8 cellular contexts compared by ENCODE assay signal in the genomic region with DNA sequence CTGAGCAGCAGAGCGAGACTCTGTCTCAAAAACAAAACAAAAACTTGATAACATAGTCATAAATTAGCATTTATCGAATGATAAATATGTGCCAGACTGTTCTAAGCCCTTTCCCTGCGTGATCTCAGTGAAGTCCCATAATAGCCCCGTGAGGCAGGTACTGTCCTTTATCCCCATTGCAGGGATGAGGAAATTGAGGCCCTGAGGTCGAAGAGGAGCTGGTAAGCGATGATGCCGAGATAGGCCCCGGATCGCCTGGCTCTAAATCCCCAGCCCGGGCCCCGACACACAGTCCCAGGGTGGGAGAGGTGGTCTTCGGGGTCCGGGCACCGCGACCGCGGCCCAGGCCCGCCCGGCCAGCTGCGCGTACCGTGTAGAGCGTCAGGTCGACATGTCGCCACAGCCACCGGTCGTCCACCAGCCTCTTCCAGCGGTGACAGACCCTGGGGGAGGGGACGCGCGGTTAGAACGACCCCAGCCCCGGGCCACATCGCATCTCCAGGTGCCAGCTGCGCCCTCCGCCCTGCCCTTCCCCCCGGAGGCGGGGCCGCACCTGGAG. TPM values are rescaled to one million over a fixed set of nuclear protein-coding genes. Genes with fewer than 3 reads are reported as not detected.
DNase-seq lines count a peak whose midpoint lies in the region; ATAC-seq, FAIRE-seq and TF ChIP-seq lines count a peak whose summit lies in the region.

No MANE protein-coding gene starts in this region.

- ATAC-seq in HG02759 (IDR thresholded peaks at IDR 0.05; ENCODE audit: unreplicated experiment) (peak; percentile 1), HG03159 (IDR thresholded peaks at IDR 0.05; ENCODE audit: unreplicated experiment) (no peak)
- ATAC-seq in activated CD8-positive, alpha-beta T cell treated with anti-CD3 and anti-CD28 coated beads for 36 hours = no peak
- no peak for ATAC-seq in stimulated activated memory B cell treated with anti-CD40 and anti-IgM and Interleukin-4, amounts not matched to agents 10 μg/mL and 1 μg/mL and 100 μg/mL, for 72 hours

- 6% methylated on average over 38 of the region's 39 CpGs for WGBS in hepatocyte (ENCODE audit: low lambda C conversion rate, missing lambda C conversion rate)

- H3K4me2 ChIP-seq in hepatocyte = peak overlapping the region; percentile 91

- H3K4me3 ChIP-seq in hepatocyte = peak overlapping the region; percentile 50

- H3K4me1 Mint-ChIP-seq in activated CD8-positive, alpha-beta T cell treated with anti-CD3 and anti-CD28 coated beads for 36 hours (ENCODE audit: low read depth) = peaks cover 24% of the 10 kb centered on the region
- peaks cover 13% of the 10 kb centered on the region for H3K4me1 Mint-ChIP-seq in stimulated activated memory B cell treated with anti-CD40 and anti-IgM and Interleukin-4, amounts not matched to agents 10 μg/mL and 1 μg/mL and 100 μg/mL, for 72 hours

- peaks cover 4% of the 10 kb centered on the region for H3K9me3 Mint-ChIP-seq in activated CD8-positive, alpha-beta T cell treated with anti-CD3 and anti-CD28 coated beads for 36 hours
- H3K9me3 Mint-ChIP-seq in stimulated activated memory B cell treated with anti-CD40 and anti-IgM and Interleukin-4, amounts not matched to agents 10 μg/mL and 1 μg/mL and 100 μg/mL, for 72 hours = no peaks in the 10 kb centered on the region

- TF ChIP-seq CTCF in activated CD8-positive, alpha-beta T cell treated with anti-CD3 and anti-CD28 coated beads for 36 hours (IDR thresholded peaks at IDR 0.05) = no peak
- no peak for TF ChIP-seq CTCF in hepatocyte (IDR thresholded peaks at IDR 0.05; ENCODE audit: poor library complexity)

- H3K27me3 ChIP-seq in hepatocyte = no peaks in the 10 kb centered on the region

- no peaks in the 10 kb centered on the region for H3K4me1 ChIP-seq in hepatocyte (ENCODE audit: insufficient read depth)

- POLR2A ChIA-PET in activated CD8-positive, alpha-beta T cell treated with anti-CD3 and anti-CD28 coated beads for 36 hours (lab: Charles Lee) = interaction anchor here (0.6 to 1.9 kb wide), 7 partner anchors 9 to 51 kb away, joined by 3 to 5 read pairs (median 5); a partner anchor contains a TSS

- no peaks in the 10 kb centered on the region for H3K9me2 ChIP-seq in hepatocyte (replicated peaks; ENCODE audit: insufficient read depth)

- peaks cover 50% of the 10 kb centered on the region for H3K79me2 ChIP-seq in hepatocyte

- peaks cover 29% of the 10 kb centered on the region for H3K36me3 Mint-ChIP-seq in activated CD8-positive, alpha-beta T cell treated with anti-CD3 and anti-CD28 coated beads for 36 hours (ENCODE audit: low read depth)
- H3K36me3 Mint-ChIP-seq in stimulated activated memory B cell treated with anti-CD40 and anti-IgM and Interleukin-4, amounts not matched to agents 10 μg/mL and 1 μg/mL and 100 μg/mL, for 72 hours = peaks cover 33% of the 10 kb centered on the region

- H3K4me3 Mint-ChIP-seq in activated CD8-positive, alpha-beta T cell treated with anti-CD3 and anti-CD28 coated beads for 36 hours = peak overlapping the region; percentile 92
- peak overlapping the region; percentile 86 for H3K4me3 Mint-ChIP-seq in stimulated activated memory B cell treated with anti-CD40 and anti-IgM and Interleukin-4, amounts not matched to agents 10 μg/mL and 1 μg/mL and 100 μg/mL, for 72 hours

- peak overlapping the region; percentile 95 for H3K27ac Mint-ChIP-seq in activated CD8-positive, alpha-beta T cell treated with anti-CD3 and anti-CD28 coated beads for 36 hours
- peak overlapping the region; percentile 82 for H3K27ac Mint-ChIP-seq in stimulated activated memory B cell treated with anti-CD40 and anti-IgM and Interleukin-4, amounts not matched to agents 10 μg/mL and 1 μg/mL and 100 μg/mL, for 72 hours

- intact Hi-C loops in activated CD8-positive, alpha-beta T cell treated with anti-CD3 and anti-CD28 coated beads for 36 hours (cut with micrococcal nuclease) = no loop called here

- H2AFZ ChIP-seq in hepatocyte = peak overlapping the region; percentile 39

- no peaks in the 10 kb centered on the region for H3K27me3 Mint-ChIP-seq in activated CD8-positive, alpha-beta T cell treated with anti-CD3 and anti-CD28 coated beads for 36 hours
- H3K27me3 Mint-ChIP-seq in stimulated activated memory B cell treated with anti-CD40 and anti-IgM and Interleukin-4, amounts not matched to agents 10 μg/mL and 1 μg/mL and 100 μg/mL, for 72 hours = no peaks in the 10 kb centered on the region

- no peak for DNase-seq in activated CD8-positive, alpha-beta T cell treated with anti-CD3 and anti-CD28 coated beads for 36 hours
- DNase-seq in hepatocyte (ENCODE audit: low spot score) (no peak), NCI-H187 treated with DMSO at 0.1 percent for 48 hours (lab: John Stamatoyannopoulos, UW) (no peak), GM12892 (ENCODE audit: insufficient read length) (no peak), cerebellum (ENCODE audit: low spot score) (no peak)

- peak overlapping the region; percentile 98 for H3K27ac ChIP-seq in hepatocyte

- FAIRE-seq in GM12892 (lab: Jason Lieb, UNC) = no peak

- CTCF ChIA-PET in activated CD8-positive, alpha-beta T cell treated with anti-CD3 and anti-CD28 coated beads for 36 hours (lab: Charles Lee) = interaction anchor here (1.0 kb wide), 1 partner anchor 9 kb away, joined by 3 read pairs; no protein-coding TSS in a partner anchor

- no peaks in the 10 kb centered on the region for H3K9me3 ChIP-seq in hepatocyte (ENCODE audit: low read depth)

- no peaks in the 10 kb centered on the region for H3K36me3 ChIP-seq in hepatocyte (replicated peaks; ENCODE audit: insufficient read depth, low read depth)

- H4K20me1 ChIP-seq in hepatocyte (ENCODE audit: insufficient read depth, poor library complexity, severe bottlenecking) = peaks cover 8% of the 10 kb centered on the region

- TF ChIP-seq POLR2A in GM12892 (IDR thresholded peaks at IDR 0.05; ENCODE audit: low read depth, low read length) = no peak

RNA-seq across cellular contexts. Expression of a gene that starts 0.6 kb away (rescaled TPM):
- 10 to 100 TPM; 24.2 to 26.7 TPM for total RNA-seq in activated CD8-positive, alpha-beta T cell treated with anti-CD3 and anti-CD28 coated beads for 36 hours
- total RNA-seq in hepatocyte (28.1 and 33.1 TPM in 2 replicates), cerebellum (12.0 TPM)
- polyA plus RNA-seq in hepatocyte = 42.3 and 44.4 TPM in 2 replicates
- polyA plus RNA-seq in GM12892 (2012; ENCODE audit: missing spikeins) = 9.8 TPM

RNA-seq across cellular contexts. Expression of a gene that starts 9.5 kb away (rescaled TPM):
- total RNA-seq in activated CD8-positive, alpha-beta T cell treated with anti-CD3 and anti-CD28 coated beads for 36 hours = 100 to 1,000 TPM; 313 to 321 TPM
- total RNA-seq in hepatocyte (528 and 581 TPM in 2 replicates), cerebellum (76.4 TPM)
- 613 and 628 TPM in 2 replicates for polyA plus RNA-seq in hepatocyte
- 775 TPM for polyA plus RNA-seq in GM12892 (2012; ENCODE audit: missing spikeins)

RNA-seq across cellular contexts. Expression of a gene that starts 16.9 kb away (rescaled TPM):
- 10 to 100 TPM; 79.9 to 81.4 TPM for total RNA-seq in activated CD8-positive, alpha-beta T cell treated with anti-CD3 and anti-CD28 coated beads for 36 hours
- 62.1 and 79.0 TPM in 2 replicates for total RNA-seq in hepatocyte
- 123 and 136 TPM in 2 replicates for polyA plus RNA-seq in hepatocyte
- 36.4 TPM for polyA plus RNA-seq in GM12892 (2012; ENCODE audit: missing spikeins)
- total RNA-seq in cerebellum = 50.4 TPM

RNA-seq across cellular contexts. Expression of a gene that starts 49.7 kb away (rescaled TPM):
- total RNA-seq in activated CD8-positive, alpha-beta T cell treated with anti-CD3 and anti-CD28 coated beads for 36 hours = 1 to 10 TPM; 5.1 to 6.1 TPM
- total RNA-seq in hepatocyte (26.0 and 28.4 TPM in 2 replicates), cerebellum (41.1 TPM)
- 16.9 and 23.3 TPM in 2 replicates for polyA plus RNA-seq in hepatocyte
- polyA plus RNA-seq in GM12892 (2012; ENCODE audit: missing spikeins) = 2.8 TPM
